6 cellular contexts compared by ENCODE assay signal in the genomic region with DNA sequence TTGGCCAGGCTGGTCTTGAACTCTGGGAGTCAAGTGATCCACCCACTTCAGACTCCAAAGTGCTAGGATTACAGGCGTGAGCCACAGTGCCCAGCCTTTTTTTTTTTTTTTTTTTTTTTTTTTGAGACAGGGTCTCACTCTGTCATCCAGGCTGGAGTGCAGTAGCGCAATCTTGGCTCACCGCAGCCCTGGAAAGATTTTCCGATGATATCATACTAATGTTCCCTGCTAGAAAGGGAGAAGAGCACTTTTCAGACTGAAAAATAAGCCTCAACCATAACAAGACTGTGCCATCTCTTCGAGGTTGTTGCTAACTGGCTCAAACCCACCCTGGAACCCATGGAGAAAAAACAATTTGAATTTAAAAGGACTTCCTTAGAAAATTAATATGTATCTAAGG. TPM values are rescaled to one million over a fixed set of nuclear protein-coding genes. Genes with fewer than 3 reads are reported as not detected.
"Had no signal": no experiment of that assay in that cellular context is flagged by ENCODE, and none has a peak within 500 bp of the region (broad histone marks: within the 10 kb centered on the region; RNA-seq: fewer than 3 reads in every experiment).

No MANE protein-coding gene starts in this region.

RNA-seq across cellular contexts. Expression of gene ALOX15, which starts 42.3 kb away (rescaled TPM):
- total RNA-seq: activated CD8-positive, alpha-beta T cell treated with anti-CD3 and anti-CD28 coated beads for 36 hours; activated naive CD8-positive, alpha-beta T cell treated with anti-CD3 and anti-CD28 coated beads, Interleukin-2, amount 10 ng/mL, durations not matched to agents 7 days and 5 days; activated T-helper 2 cell treated with anti-CD3 and anti-CD28 coated beads, Interferon-gamma antibody, Interleukin-2, Interleukin-4, amounts not matched to agents 10 μg/mL and 5 μg/mL and 100 μg/mL, durations not matched to agents 14 hours and 24 hours and 36 hours; IMR-90; SJSA1; T-helper 1 cell treated with Interleukin-12 subunit alpha and Interleukin-12 subunit beta and Interleukin-4 antibody, amounts not matched to agents 30 ng/mL and 1 ng/mL, for 36 hours had no signal
- polyA plus RNA-seq: IMR-90 had no signal

RNA-seq across cellular contexts. Expression of gene ZMYND15, which starts 55.9 kb away (rescaled TPM):
- total RNA-seq: activated CD8-positive, alpha-beta T cell treated with anti-CD3 and anti-CD28 coated beads for 36 hours; activated T-helper 2 cell treated with anti-CD3 and anti-CD28 coated beads, Interferon-gamma antibody, Interleukin-2, Interleukin-4, amounts not matched to agents 10 μg/mL and 5 μg/mL and 100 μg/mL, durations not matched to agents 14 hours and 24 hours and 36 hours; IMR-90; SJSA1 had no signal
